ENCODE assay signal across 7 cellular contexts in the genomic region with DNA sequence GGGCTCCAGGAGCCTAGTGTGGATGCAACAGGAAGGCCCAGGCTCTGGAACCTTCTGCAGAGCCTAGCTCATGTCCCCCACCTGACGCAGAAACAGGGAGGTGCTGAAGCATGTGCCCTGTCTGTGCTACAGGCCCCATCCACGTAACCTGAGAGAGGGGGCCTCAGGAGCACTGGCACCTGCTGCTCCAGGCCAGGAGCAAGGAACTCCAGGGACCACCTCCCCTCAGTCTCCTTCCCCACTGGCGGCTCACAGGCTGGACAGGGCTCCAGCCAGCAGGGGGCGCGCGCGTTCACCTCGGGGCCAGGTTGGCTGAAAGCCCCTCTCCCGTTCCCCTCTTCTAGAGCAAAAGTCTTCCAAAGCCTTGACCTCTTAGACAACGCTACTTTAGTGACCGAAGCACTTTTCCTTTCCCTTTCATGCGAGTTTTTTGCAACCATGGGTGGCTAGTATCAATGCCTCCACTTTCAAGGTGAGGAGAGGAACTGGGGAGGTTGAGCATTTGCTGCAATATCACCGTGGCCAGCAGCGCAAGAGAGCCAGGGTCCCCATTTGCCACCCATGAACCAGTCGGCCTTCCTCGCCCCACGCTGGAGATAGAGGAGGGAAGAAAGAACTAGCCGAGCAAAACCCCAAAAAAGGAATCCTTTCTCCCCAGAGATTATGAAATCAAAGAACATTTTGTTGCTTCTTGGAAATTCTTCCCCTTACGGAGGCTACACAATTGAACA. TPM values are rescaled to one million over a fixed set of nuclear protein-coding genes. Genes with fewer than 3 reads are reported as not detected.
A peak's percentile ranks its signal among the peaks of the same experiment; 100 is the strongest.
DNase-seq lines count a peak whose midpoint lies in the region; ATAC-seq lines count a peak whose summit lies in the region.

No MANE protein-coding gene starts in this region.

- H3K27me3 ChIP-seq in Karpas-422 (ENCODE audit: low read length), result no peaks in the 10 kb centered on the region

- ATAC-seq in GM18502 (IDR thresholded peaks at IDR 0.05; ENCODE audit: poor library complexity, unreplicated experiment) (peak; percentile 50), GM21367 (IDR thresholded peaks at IDR 0.05; ENCODE audit: unreplicated experiment) (no peak)

- H3K4me1 ChIP-seq in Karpas-422 (ENCODE audit: low read length), result no peaks in the 10 kb centered on the region

- no peaks in the 10 kb centered on the region for H3K9me3 ChIP-seq in Karpas-422 (ENCODE audit: low read length)

- H3K9me2 ChIP-seq in Karpas-422 (replicated peaks; ENCODE audit: insufficient read depth, low read length), result no peaks in the 10 kb centered on the region

- no peaks in the 10 kb centered on the region for H3K79me2 ChIP-seq in Karpas-422 (ENCODE audit: low read length)

- no peak overlapping the region for H3K4me3 ChIP-seq in Karpas-422 (ENCODE audit: low read length)

- no peak overlapping the region for H3K27ac ChIP-seq in Karpas-422 (ENCODE audit: low read length)

- no peaks in the 10 kb centered on the region for H4K20me1 ChIP-seq in Karpas-422 (ENCODE audit: insufficient read depth, low read depth, low read length)

- DNase-seq in Karpas-422 (peak; percentile 77), kidney tubule cell (ENCODE audit: low spot score) (peak; percentile 68)
- peak; percentile 43 to 63 (median 58) for DNase-seq in activated CD4-positive, CD25-positive, alpha-beta regulatory T cell (lab: John Stamatoyannopoulos, UW)
- DNase-seq in central memory CD4-positive, alpha-beta T cell, result peak; percentile 48
- peak; percentile 64 for DNase-seq in stimulated activated CD4-positive, alpha-beta T cell treated with anti-CD3 and anti-CD28 coated beads, Interleukin-1b, Interleukin-23, amount 100 ng/mL, for 48 hours

- no peaks in the 10 kb centered on the region for H3K36me3 ChIP-seq in Karpas-422 (ENCODE audit: insufficient read depth, low read length)

- no peak overlapping the region for H2AFZ ChIP-seq in Karpas-422 (ENCODE audit: low read length)

- H3K9ac ChIP-seq in Karpas-422 (ENCODE audit: low read length), result no peak overlapping the region

- no peak overlapping the region for H3K4me2 ChIP-seq in Karpas-422 (ENCODE audit: low read depth, low read length, poor library complexity, severe bottlenecking)

RNA-seq across cellular contexts. Expression of gene GPR157, which starts 52.4 kb away (rescaled TPM):
- not detected in 2 replicates for total RNA-seq in Karpas-422 (2014; rRNA removed; shearing (Covaris generic); ENCODE audit: low replicate concordance)

RNA-seq across cellular contexts. Expression of gene H6PD, which starts 53.2 kb away (rescaled TPM):
- total RNA-seq in Karpas-422 (2014; rRNA removed; shearing (Covaris generic); ENCODE audit: low replicate concordance), result 21.3 and 21.6 TPM in 2 replicates
